In genomic region chr3:100087203-100087602, GRCh38 we compare ENCODE assay signal across 8 cellular contexts. TPM values are rescaled to one million over a fixed set of nuclear protein-coding genes. Genes with fewer than 3 reads are reported as not detected.
DNase-seq lines count a peak whose midpoint lies in the region; ATAC-seq, FAIRE-seq and TF ChIP-seq lines count a peak whose summit lies in the region.

No MANE protein-coding gene starts in this region.

- no peaks in the 10 kb centered on the region for H3K9me3 ChIP-seq in GM12878 (replicated peaks; ENCODE audit: control insufficient read depth, insufficient read depth, low read length)

- H3K27me3 ChIP-seq in GM12878 (replicated peaks in 1 of 2; ENCODE audit: control insufficient read depth in 2 of 2, insufficient read depth in 2 of 2, low read length in 1 of 2): no peaks in the 10 kb centered on the region

- peak; percentile 68 to 91; a peak in 3 of 4 replicates for TF ChIP-seq EP300 in GM12878 (IDR thresholded peaks at IDR 0.05; ENCODE audit: borderline replicate concordance in 1 of 2, control insufficient read depth in 1 of 2, low read depth in 2 of 2, low read length in 2 of 2)

- no TSS peak for BruUV-seq in GM12878 (replicated peaks; lab: Mats Ljungman, UMichigan)

- intact Hi-C loops in GM12878 (cut with micrococcal nuclease; ENCODE audit: unreplicated experiment): no loop called here
- intact Hi-C loops in left colon (cut with DNase I, micrococcal nuclease): no loop called here

- in situ Hi-C loops in GM12878 (cut with MboI): no loop called here

- H3K36me3 ChIP-seq in GM12878 (ENCODE audit: control insufficient read depth in 2 of 2, insufficient read depth in 2 of 2, low read length in 1 of 2): no peaks in the 10 kb centered on the region

- no peaks in the 10 kb centered on the region for H3K9me3 Mint-ChIP-seq in activated T-cell treated with anti-CD3 and anti-CD28 coated beads, Interleukin-2, amount 50 U/mL, for 4 hours
- H3K9me3 Mint-ChIP-seq in stimulated activated naive CD8-positive, alpha-beta T cell treated with anti-CD3 and anti-CD28 coated beads, Interleukin-15, Interleukin-2, amounts not matched to agents 100 ng/mL and 50 ng/mL, for 24 hours: no peaks in the 10 kb centered on the region

- no peak overlapping the region for H3K4me3 ChIP-seq in GM12878

- no peak for DNase-seq in activated T-cell treated with anti-CD3 and anti-CD28 coated beads, Interleukin-2, amount 50 U/mL, for 4 hours
- DNase-seq in activated T-cell treated with anti-CD3 and anti-CD28 coated beads, Interleukin-2, amount 50 U/mL, for 48 hours: no peak
- DNase-seq in GM12878 (ENCODE audit: low read depth, low spot score): peak; percentile 68
- DNase-seq in left colon: no peak
- no peak for DNase-seq in COLO668 (lab: John Stamatoyannopoulos, UW; ENCODE audit: unreplicated experiment)
- DNase-seq in NCI-H446 treated with DMSO at 0.1 percent for 48 hours (lab: John Stamatoyannopoulos, UW): no peak

- peak; percentile 68 to 70 for ATAC-seq in activated T-cell treated with anti-CD3 and anti-CD28 coated beads, Interleukin-2, amount 50 U/mL, for 4 hours
- peak; percentile 84 for ATAC-seq in HG03135 (IDR thresholded peaks at IDR 0.05; ENCODE audit: unreplicated experiment)
- ATAC-seq in GM12878: peak; percentile 89
- ATAC-seq in left colon: no peak

- CTCF ChIA-PET in GM12878 (lab: Yijun Ruan, JAX): interaction anchor here (0.8 to 3.5 kb wide), 3 partner anchors 40 to 243 kb away, joined by 3 to 17 read pairs (median 11); no protein-coding TSS in a partner anchor

- no peak overlapping the region for H2AFZ ChIP-seq in GM12878 (ENCODE audit: control insufficient read depth, low read depth, low read length)

- peaks cover 18% of the 10 kb centered on the region for H3K4me1 ChIP-seq in GM12878 (ENCODE audit: control insufficient read depth, insufficient read depth, low read length)

- H3K4me1 Mint-ChIP-seq in activated T-cell treated with anti-CD3 and anti-CD28 coated beads, Interleukin-2, amount 50 U/mL, for 4 hours (ENCODE audit: low read depth): peaks cover 11% of the 10 kb centered on the region
- H3K4me1 Mint-ChIP-seq in stimulated activated naive CD8-positive, alpha-beta T cell treated with anti-CD3 and anti-CD28 coated beads, Interleukin-15, Interleukin-2, amounts not matched to agents 100 ng/mL and 50 ng/mL, for 24 hours (ENCODE audit: low read depth): peaks cover 26% of the 10 kb centered on the region

- H3K36me3 Mint-ChIP-seq in activated T-cell treated with anti-CD3 and anti-CD28 coated beads, Interleukin-2, amount 50 U/mL, for 4 hours (ENCODE audit: insufficient read depth): peaks cover 7% of the 10 kb centered on the region
- peaks cover 17% of the 10 kb centered on the region for H3K36me3 Mint-ChIP-seq in stimulated activated naive CD8-positive, alpha-beta T cell treated with anti-CD3 and anti-CD28 coated beads, Interleukin-15, Interleukin-2, amounts not matched to agents 100 ng/mL and 50 ng/mL, for 24 hours (ENCODE audit: low read depth)

- TF ChIP-seq POLR2A in GM12878 (IDR thresholded peaks at IDR 0.05; ENCODE audit: low read depth, low read length): no peak

- H3K79me2 ChIP-seq in GM12878 (ENCODE audit: control insufficient read depth, insufficient read depth, low read length): no peaks in the 10 kb centered on the region

- RAD21 ChIA-PET in GM12878 (lab: Charles Lee; ENCODE audit: unreplicated experiment): no interaction called here

- no peak for TF ChIP-seq RAD21 in GM12878 (IDR thresholded peaks at IDR 0.05; ENCODE audit: insufficient read depth, low read depth, low read length)

- peak overlapping the region; percentile 79 for H3K27ac Mint-ChIP-seq in stimulated activated naive CD8-positive, alpha-beta T cell treated with anti-CD3 and anti-CD28 coated beads, Interleukin-15, Interleukin-2, amounts not matched to agents 100 ng/mL and 50 ng/mL, for 24 hours

- TF ChIP-seq CTCF in GM12878 (IDR thresholded peaks at IDR 0.05 in 2 of 3, conservative IDR thresholded peaks at IDR 0.05 in 1 of 3; ENCODE audit: control insufficient read depth in 2 of 3, extremely low read depth in 1 of 3, insufficient read depth in 1 of 3, low read depth in 3 of 3, low read length in 3 of 3): no peak

- H4K20me1 ChIP-seq in GM12878 (ENCODE audit: control insufficient read depth, insufficient read depth): no peaks in the 10 kb centered on the region

- H3K27me3 Mint-ChIP-seq in activated T-cell treated with anti-CD3 and anti-CD28 coated beads, Interleukin-2, amount 50 U/mL, for 4 hours (ENCODE audit: low read depth): no peaks in the 10 kb centered on the region
- H3K27me3 Mint-ChIP-seq in stimulated activated naive CD8-positive, alpha-beta T cell treated with anti-CD3 and anti-CD28 coated beads, Interleukin-15, Interleukin-2, amounts not matched to agents 100 ng/mL and 50 ng/mL, for 24 hours: no peaks in the 10 kb centered on the region

- no peak overlapping the region for H3K27ac ChIP-seq in GM12878 (ENCODE audit: control insufficient read depth, insufficient read depth)

- SMC1A ChIA-PET in GM12878 (lab: Charles Lee; ENCODE audit: uncharacterized antibody, unreplicated experiment): no interaction called here

- peak overlapping the region; percentile 29; the same call in 1 of the 2 replicates for H3K4me2 ChIP-seq in GM12878 (ENCODE audit: control insufficient read depth, insufficient read depth)

- H3K9ac ChIP-seq in GM12878 (ENCODE audit: control insufficient read depth, insufficient read depth, low read length): no peak overlapping the region

- peak; percentile 98 for FAIRE-seq in GM12878 (lab: Jason Lieb, UNC)

- POLR2A ChIA-PET in GM12878 (lab: Charles Lee): no interaction called here

- no peak overlapping the region for H3K4me3 Mint-ChIP-seq in activated T-cell treated with anti-CD3 and anti-CD28 coated beads, Interleukin-2, amount 50 U/mL, for 4 hours
- H3K4me3 Mint-ChIP-seq in stimulated activated naive CD8-positive, alpha-beta T cell treated with anti-CD3 and anti-CD28 coated beads, Interleukin-15, Interleukin-2, amounts not matched to agents 100 ng/mL and 50 ng/mL, for 24 hours: peak overlapping the region; percentile 41

TF ChIP-seq in GM12878, 131 proteins besides CTCF, POLR2A, EP300 and RAD21 (continues in another document):
- TF ChIP-seq MTA3 (IDR thresholded peaks at IDR 0.05; ENCODE audit: borderline replicate concordance, low read length) (peak; percentile 82; the same call in 1 of the 2 replicates), MTA2 (IDR thresholded peaks at IDR 0.05; ENCODE audit: low read depth) (peak; percentile 84), CHD4 (IDR thresholded peaks at IDR 0.05) (no peak), WRNIP1 (IDR thresholded peaks at IDR 0.05; ENCODE audit: borderline replicate concordance, low read depth, low read length) (no peak), FOXM1 (IDR thresholded peaks at IDR 0.05; ENCODE audit: low read depth, low read length) (peak; percentile 87; the same call in 1 of the 2 replicates), MLLT1 (IDR thresholded peaks at IDR 0.05) (peak; percentile 70; the same call in 1 of the 2 replicates)

RNA-seq across cellular contexts. Expression of gene FILIP1L, which starts 27.1 kb away (rescaled TPM):
- under 1 TPM in 2 of 3 donors, not detected in 1; 0.08 to 0.28 TPM for total RNA-seq in activated T-cell treated with anti-CD3 and anti-CD28 coated beads, Interleukin-2, amount 50 U/mL, for 4 hours
- total RNA-seq in GM12878 (2013; cell fraction: nucleolus; rRNA removed): 3.3 and 3.4 TPM in 2 replicates
- total RNA-seq in GM12878 (2014; rRNA removed): 3.6 and 4.6 TPM in 2 replicates
- total RNA-seq in GM12878 (2014; rRNA removed; fragmentation: Illumina TruSeq; extraction: Trizol): 5.0 and 5.7 TPM in 2 replicates
- total RNA-seq in GM12878 (2021): 3.3 and 3.4 TPM in 2 replicates
- 1.2 TPM for polyA plus RNA-seq in GM12878 (2011; ENCODE audit: low read depth)
- 0.24 and 0.36 TPM in 2 replicates for polyA plus RNA-seq in GM12878 (2011; rRNA removed)
- polyA plus RNA-seq in GM12878 (2011; cell fraction: cytosol; rRNA removed): 0.19 and 0.43 TPM in 2 replicates
- 0.26 and 1.3 TPM in 2 replicates for polyA plus RNA-seq in GM12878 (2011; cell fraction: nucleus; rRNA removed)
- 1.5 and 1.6 TPM in 2 replicates for polyA plus RNA-seq in GM12878 (2012)
- polyA plus RNA-seq in GM12878 (2014; fragmentation: Illumina TruSeq; extraction: Trizol): 6.1 and 9.7 TPM in 2 replicates
- polyA plus RNA-seq in GM12878 (2014; fragmentation: Nextera tagmentation; extraction: Ambion mirVana): 1 to 10 TPM; 1.3 to 1.7 TPM
- 2.4 and 3.8 TPM in 2 replicates for polyA plus RNA-seq in GM12878 (2014; rRNA removed)
- polyA plus RNA-seq in GM12878 (2016; fragmentation: Nextera tagmentation; extraction: Ambion mirVana): 1 to 10 TPM; 3.3 to 4.6 TPM
- 0.21 and 0.44 TPM in 2 replicates for polyA minus RNA-seq in GM12878 (2011; rRNA and poly(A)+ RNA removed)
- polyA minus RNA-seq in GM12878 (2011; cell fraction: cytosol; rRNA and poly(A)+ RNA removed): not detected in 2 replicates
- polyA minus RNA-seq in GM12878 (2011; cell fraction: nucleus; rRNA and poly(A)+ RNA removed): 0.19 and 0.36 TPM in 2 replicates
- 10 to 100 TPM in 1 of 2 donors, 1 to 10 TPM in 1; 6.7 to 19.0 TPM for total RNA-seq in left colon
